11 cellular contexts compared by ENCODE assay signal in the genomic region with DNA sequence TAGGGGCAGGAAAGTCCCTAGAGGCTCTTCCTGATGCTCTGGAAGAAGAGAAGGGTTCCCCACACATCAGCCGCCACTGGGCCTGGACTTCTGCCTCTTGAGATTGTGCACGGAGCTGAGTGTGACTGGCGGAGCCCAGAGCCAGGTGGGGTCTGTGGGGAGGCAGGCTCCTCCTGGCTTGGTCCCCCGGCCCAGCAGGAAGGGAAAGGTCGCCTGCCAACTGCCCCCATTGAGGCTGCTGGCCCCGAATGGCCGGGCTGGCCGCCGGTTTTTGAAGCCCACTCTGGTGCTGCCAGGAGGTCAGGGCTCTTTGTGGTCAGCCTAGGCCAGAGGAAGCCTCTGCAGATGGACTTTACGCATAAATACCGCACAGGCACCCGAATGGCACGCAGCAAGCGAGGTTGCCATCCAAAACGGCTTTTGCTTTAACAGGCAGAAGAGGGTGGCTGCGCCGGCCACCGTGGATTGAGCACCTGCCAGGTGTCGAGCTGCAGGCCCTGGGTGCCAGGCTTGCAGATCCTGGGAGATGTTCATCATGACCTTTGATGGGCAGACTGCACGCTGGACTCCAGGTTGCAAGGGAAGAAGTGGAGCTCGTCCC. TPM values are rescaled to one million over a fixed set of nuclear protein-coding genes. Genes with fewer than 3 reads are reported as not detected.
DNase-seq lines count a peak whose midpoint lies in the region; ATAC-seq and TF ChIP-seq lines count a peak whose summit lies in the region.
"Had no signal": no experiment of that assay in that cellular context is flagged by ENCODE, and none has a peak within 500 bp of the region (broad histone marks: within the 10 kb centered on the region; RNA-seq: fewer than 3 reads in every experiment).

No MANE protein-coding gene starts in this region.

- no peak for DNase-seq in activated CD4-positive, alpha-beta T cell treated with anti-CD3 and anti-CD28 coated beads, Interleukin-2, amount 10 ng/mL, durations not matched to agents 7 days and 5 days
- no peak for DNase-seq in activated CD4-positive, alpha-beta T cell treated with anti-CD3 and anti-CD28 coated beads, Interleukin-2, amount 50 U/mL, for 48 hours
- DNase-seq in T-helper 17 cell (no peak), endodermal cell (no peak), spleen (no peak)
- DNase-seq: activated CD4-positive, alpha-beta T cell treated with anti-CD3 and anti-CD28 coated beads for 48 hours had no signal

- H3K9me3 ChIP-seq in T-helper 17 cell (ENCODE audit: control insufficient read depth, low read length, poor library complexity, severe bottlenecking) = no peaks in the 10 kb centered on the region
- H3K9me3 ChIP-seq in endodermal cell (ENCODE audit: control insufficient read depth, low read length) = no peaks in the 10 kb centered on the region
- no peaks in the 10 kb centered on the region for H3K9me3 ChIP-seq in spleen

- H3K27ac ChIP-seq in endodermal cell (ENCODE audit: low read depth, low read length) (no peak overlapping the region), spleen (peak overlapping the region in 7 of 8 donors; percentile 60 to 98 (median 93))

- peak overlapping the region; percentile 81 for H3K27ac Mint-ChIP-seq in activated CD4-positive, alpha-beta T cell treated with anti-CD3 and anti-CD28 coated beads, Interleukin-2, amount 10 ng/mL, durations not matched to agents 7 days and 5 days
- H3K27ac Mint-ChIP-seq in T-helper 17 cell (peak overlapping the region; percentile 96), endodermal cell (peak overlapping the region; percentile 30)

- CTCF ChIA-PET in activated CD4-positive, alpha-beta T cell treated with anti-CD3 and anti-CD28 coated beads, Interleukin-2, amount 10 ng/mL, durations not matched to agents 7 days and 5 days (lab: Charles Lee) = interaction anchor here (0.6 to 1.4 kb wide), 3 partner anchors 8 to 334 kb away, joined by 3 to 4 read pairs (median 3); no protein-coding TSS in a partner anchor

- H3K4me3 Mint-ChIP-seq in activated CD4-positive, alpha-beta T cell treated with anti-CD3 and anti-CD28 coated beads, Interleukin-2, amount 10 ng/mL, durations not matched to agents 7 days and 5 days = no peak overlapping the region
- peak overlapping the region; percentile 94 for H3K4me3 Mint-ChIP-seq in T-helper 17 cell
- H3K4me3 Mint-ChIP-seq in endodermal cell = no peak overlapping the region

- peaks cover 34% of the 10 kb centered on the region for H3K36me3 ChIP-seq in endodermal cell (ENCODE audit: control insufficient read depth, insufficient read depth, low read length)
- H3K36me3 ChIP-seq in spleen = peaks cover 0 to 75% (median 16%) of the 10 kb centered on the region in 6 donors

- ATAC-seq in T-helper 17 cell (no peak), GM21515 (IDR thresholded peaks at IDR 0.05; ENCODE audit: unreplicated experiment) (no peak), GM21381 (IDR thresholded peaks at IDR 0.05; ENCODE audit: unreplicated experiment) (no peak), GM21447 (IDR thresholded peaks at IDR 0.05; ENCODE audit: unreplicated experiment) (no peak)

- peaks cover 13% of the 10 kb centered on the region for H3K4me1 ChIP-seq in endodermal cell (ENCODE audit: control insufficient read depth, insufficient read depth, low read length)
- peaks cover 68 to 96% (median 90%) of the 10 kb centered on the region in 6 donors for H3K4me1 ChIP-seq in spleen

- H3K4me1 Mint-ChIP-seq in activated CD4-positive, alpha-beta T cell treated with anti-CD3 and anti-CD28 coated beads, Interleukin-2, amount 10 ng/mL, durations not matched to agents 7 days and 5 days = peaks cover 48% of the 10 kb centered on the region
- H3K4me1 Mint-ChIP-seq in T-helper 17 cell (peaks cover 62% of the 10 kb centered on the region), endodermal cell (peaks cover 39% of the 10 kb centered on the region)

- TF ChIP-seq POLR2A in spleen (IDR thresholded peaks at IDR 0.05) = no peak

- intact Hi-C loops in spleen (cut with DNase I; ENCODE audit: low total_unique reads) = no loop called here

- no peaks in the 10 kb centered on the region for H3K27me3 Mint-ChIP-seq in activated CD4-positive, alpha-beta T cell treated with anti-CD3 and anti-CD28 coated beads, Interleukin-2, amount 10 ng/mL, durations not matched to agents 7 days and 5 days
- H3K27me3 Mint-ChIP-seq in T-helper 17 cell = no peaks in the 10 kb centered on the region
- no peaks in the 10 kb centered on the region for H3K27me3 Mint-ChIP-seq in endodermal cell (ENCODE audit: insufficient read depth)

- TF ChIP-seq CTCF in endodermal cell (conservative IDR thresholded peaks at IDR 0.05) (no peak), spleen (IDR thresholded peaks at IDR 0.05 in 8 of 11, conservative IDR thresholded peaks at IDR 0.05 in 3 of 11) (no peak)

- no peak overlapping the region for H3K9ac ChIP-seq in endodermal cell (ENCODE audit: extremely low read depth, low read length, poor library complexity, severe bottlenecking)

- peaks cover 30% of the 10 kb centered on the region for H3K36me3 Mint-ChIP-seq in activated CD4-positive, alpha-beta T cell treated with anti-CD3 and anti-CD28 coated beads, Interleukin-2, amount 10 ng/mL, durations not matched to agents 7 days and 5 days (ENCODE audit: low read depth)
- H3K36me3 Mint-ChIP-seq in T-helper 17 cell (ENCODE audit: low read depth) (peaks cover 2% of the 10 kb centered on the region), endodermal cell (ENCODE audit: low read depth) (peaks cover 31% of the 10 kb centered on the region)

- H3K9me3 Mint-ChIP-seq in activated CD4-positive, alpha-beta T cell treated with anti-CD3 and anti-CD28 coated beads, Interleukin-2, amount 10 ng/mL, durations not matched to agents 7 days and 5 days = no peaks in the 10 kb centered on the region
- H3K9me3 Mint-ChIP-seq in endodermal cell = no peaks in the 10 kb centered on the region

- POLR2A ChIA-PET in activated CD4-positive, alpha-beta T cell treated with anti-CD3 and anti-CD28 coated beads, Interleukin-2, amount 10 ng/mL, durations not matched to agents 7 days and 5 days (lab: Charles Lee) = no interaction called here

- H3K4me3 ChIP-seq in endodermal cell (ENCODE audit: low read length) (no peak overlapping the region), spleen (peak overlapping the region in 1 of 8 donors; percentile 98)
- H3K4me3 ChIP-seq: SK-N-MC had no signal

- WGBS in endodermal cell (ENCODE audit: insufficient coverage in 1 of 2, insufficient read length in 1 of 2), 2 experiments = 94 to 96% methylated on average over 18 to 21 of the region's 21 CpGs
- 62 to 85% (median 75%) methylated on average over 10 to 21 of the region's 21 CpGs for WGBS in spleen, 5 donors

- no peaks in the 10 kb centered on the region for H3K27me3 ChIP-seq in endodermal cell (ENCODE audit: control insufficient read depth, insufficient read depth, low read length, poor library complexity, severe bottlenecking)
- no peaks in the 10 kb centered on the region for H3K27me3 ChIP-seq in spleen (replicated peaks in 1 of 7)

RNA-seq across cellular contexts. Expression of a gene that starts 5.0 kb away (rescaled TPM):
- 100 to 1,000 TPM; 235 to 241 TPM for total RNA-seq in activated CD4-positive, alpha-beta T cell treated with anti-CD3 and anti-CD28 coated beads, Interleukin-2, amount 10 ng/mL, durations not matched to agents 7 days and 5 days
- total RNA-seq in T-helper 17 cell (100 to 1,000 TPM; 148 to 163 TPM), endodermal cell (100 to 1,000 TPM; 154 to 179 TPM), spleen (100 to 1,000 TPM in 3 of 7 donors, 10 to 100 TPM in 4; 43.8 to 137 (median 94.6) TPM)
- polyA plus RNA-seq in endodermal cell (2013, experiment 1 of 2) = 94.3 TPM
- 85.7 TPM for polyA plus RNA-seq in endodermal cell (2013, experiment 2 of 2)
- 100 to 1,000 TPM in 2 of 3 donors, 10 to 100 TPM in 1; 80.0 to 133 (median 106) TPM for polyA plus RNA-seq in spleen

RNA-seq across cellular contexts. Expression of a gene that starts 11.1 kb away (rescaled TPM):
- total RNA-seq in activated CD4-positive, alpha-beta T cell treated with anti-CD3 and anti-CD28 coated beads, Interleukin-2, amount 10 ng/mL, durations not matched to agents 7 days and 5 days = 10 to 100 TPM; 23.0 to 25.9 TPM
- 1 to 10 TPM; 9.0 to 9.9 TPM for total RNA-seq in T-helper 17 cell
- 10 to 100 TPM; 38.4 to 49.6 TPM for total RNA-seq in endodermal cell
- polyA plus RNA-seq in endodermal cell (2013, experiment 1 of 2) = 35.0 TPM
- 29.8 TPM for polyA plus RNA-seq in endodermal cell (2013, experiment 2 of 2)
- total RNA-seq in spleen = 10 to 100 TPM in 4 of 7 donors, 1 to 10 TPM in 3; 7.1 to 14.5 (median 11.2) TPM
- 10 to 100 TPM; 15.2 to 20.4 (median 18.2) TPM for polyA plus RNA-seq in spleen

RNA-seq across cellular contexts. Expression of a gene that starts 25.8 kb away (rescaled TPM):
- total RNA-seq in activated CD4-positive, alpha-beta T cell treated with anti-CD3 and anti-CD28 coated beads, Interleukin-2, amount 10 ng/mL, durations not matched to agents 7 days and 5 days = 1,000 to 10,000 TPM; 1,158 to 1,387 TPM
- total RNA-seq in T-helper 17 cell = 1,000 to 10,000 TPM; 1,653 to 1,678 TPM
- 1,000 to 10,000 TPM; 1,298 to 1,321 TPM for total RNA-seq in endodermal cell
- 2,005 TPM for polyA plus RNA-seq in endodermal cell (2013, experiment 1 of 2)
- 1,939 TPM for polyA plus RNA-seq in endodermal cell (2013, experiment 2 of 2)
- total RNA-seq in spleen = 1,000 to 10,000 TPM in 6 of 7 donors, 100 to 1,000 TPM in 1; 932 to 4,344 (median 1,309) TPM
- 1,000 to 10,000 TPM; 4,275 to 5,849 (median 5,793) TPM for polyA plus RNA-seq in spleen

RNA-seq across cellular contexts. Expression of a gene that starts 28.7 kb away (rescaled TPM):
- 100 to 1,000 TPM in 1 of 2 experiments, 10 to 100 TPM in 1; 99.3 to 103 TPM for total RNA-seq in activated CD4-positive, alpha-beta T cell treated with anti-CD3 and anti-CD28 coated beads, Interleukin-2, amount 10 ng/mL, durations not matched to agents 7 days and 5 days
- total RNA-seq in T-helper 17 cell (10 to 100 TPM; 50.9 to 54.7 TPM), endodermal cell (10 to 100 TPM; 57.0 to 62.5 TPM), spleen (100 to 1,000 TPM in 1 of 7 donors, 10 to 100 TPM in 6; 64.0 to 133 (median 85.2) TPM)
- 87.8 TPM for polyA plus RNA-seq in endodermal cell (2013, experiment 1 of 2)
- polyA plus RNA-seq in endodermal cell (2013, experiment 2 of 2) = 64.6 TPM
- polyA plus RNA-seq in spleen = 100 to 1,000 TPM in 1 of 3 donors, 10 to 100 TPM in 2; 75.5 to 106 (median 78.0) TPM

RNA-seq across cellular contexts. Expression of a gene that starts 37.5 kb away (rescaled TPM):
- under 1 TPM; 0.02 to 0.10 TPM for total RNA-seq in activated CD4-positive, alpha-beta T cell treated with anti-CD3 and anti-CD28 coated beads, Interleukin-2, amount 10 ng/mL, durations not matched to agents 7 days and 5 days
- under 1 TPM; 0.07 to 0.44 TPM for total RNA-seq in T-helper 17 cell
- under 1 TPM; 0.38 to 0.57 TPM for total RNA-seq in endodermal cell
- polyA plus RNA-seq in endodermal cell (2013, experiment 1 of 2) = 23.2 TPM
- polyA plus RNA-seq in endodermal cell (2013, experiment 2 of 2) = 22.1 TPM
- total RNA-seq in spleen = under 1 TPM; 0.07 to 0.56 (median 0.20) TPM
- under 1 TPM; 0.02 to 0.29 (median 0.02) TPM for polyA plus RNA-seq in spleen
- total RNA-seq: epithelial cell of proximal tubule had no signal

Comparison
In these comparisons a context has a peak if more than half of its experiments do, and no peak if none do; other contexts are left out.
1. H3K27ac Mint-ChIP-seq: peak in every context shown above with its lines; median percentile 96 in T-helper 17 cell; 81 in activated CD4-positive, alpha-beta T cell treated with anti-CD3 and anti-CD28 coated beads, Interleukin-2, amount 10 ng/mL, durations not matched to agents 7 days and 5 days; 30 in endodermal cell.